In genomic region chr1:72006092-72006491, GRCh38 we compare ENCODE assay signal across 21 cellular contexts.
DNase-seq lines count a peak whose midpoint lies in the region; TF ChIP-seq lines count a peak whose summit lies in the region.
"Had no signal": no experiment of that assay in that cellular context is flagged by ENCODE, and none has a peak within 500 bp of the region (broad histone marks: within the 10 kb centered on the region; RNA-seq: fewer than 3 reads in every experiment).

No MANE protein-coding gene starts in this region.

- no peak for TF ChIP-seq POLR2A in esophagus squamous epithelium (IDR thresholded peaks at IDR 0.05)

- POLR2A ChIA-PET in A673 (lab: Charles Lee; ENCODE audit: low non-redundant PET) = no interaction called here

- CTCF ChIA-PET in A673 (lab: Charles Lee) = no interaction called here

- H3K9me3 ChIP-seq in A673 (ENCODE audit: low read depth, low read length, poor library complexity, severe bottlenecking) (no peaks in the 10 kb centered on the region), adipocyte (ENCODE audit: control insufficient read depth, low read length) (no peaks in the 10 kb centered on the region), esophagus squamous epithelium (no peaks in the 10 kb centered on the region)
- H3K9me3 ChIP-seq: BE2C had no signal

- H3K27me3 ChIP-seq in A673 (replicated peaks; ENCODE audit: insufficient read depth, low read depth, low read length, poor library complexity) (no peaks in the 10 kb centered on the region), adipocyte (replicated peaks; ENCODE audit: control insufficient read depth, insufficient read depth, low read length) (no peaks in the 10 kb centered on the region), esophagus squamous epithelium (no peaks in the 10 kb centered on the region)
- H3K27me3 ChIP-seq: BE2C had no signal

- TF ChIP-seq CTCF in A673 (conservative IDR thresholded peaks at IDR 0.05; ENCODE audit: low read depth, low read length) (no peak), esophagus squamous epithelium (IDR thresholded peaks at IDR 0.05) (no peak), GM20000 (IDR thresholded peaks at IDR 0.05; ENCODE audit: extremely low read depth, missing control alignments) (no peak)

- intact Hi-C loops in A673 (cut with micrococcal nuclease; ENCODE audit: unreplicated experiment) (no loop called here), esophagus squamous epithelium (cut with DNase I) (no loop called here)

- H3K9ac ChIP-seq in adipocyte (ENCODE audit: low read length) = no peak overlapping the region

- H3K4me3 ChIP-seq in A673 (ENCODE audit: low read depth, low read length, poor library complexity, severe bottlenecking) (no peak overlapping the region), adipocyte (ENCODE audit: low read length) (no peak overlapping the region), esophagus squamous epithelium (no peak overlapping the region)

- peaks cover 21% of the 10 kb centered on the region for H3K4me1 ChIP-seq in A673 (ENCODE audit: insufficient read depth, low read length, poor library complexity, severe bottlenecking)
- H3K4me1 ChIP-seq in adipocyte (ENCODE audit: control insufficient read depth, insufficient read depth, low read length) = peaks cover 10% of the 10 kb centered on the region
- no peaks in the 10 kb centered on the region for H3K4me1 ChIP-seq in esophagus squamous epithelium
- H3K4me1 ChIP-seq: BE2C had no signal

- DNase-seq in A673 (ENCODE audit: low spot score) = peak; percentile 16
- DNase-seq in HCEC 1CT = peak; percentile 23
- DNase-seq in adipocyte (ENCODE audit: low read depth) = peak; percentile 38
- peak; percentile 3 for DNase-seq in iris pigment epithelial cell (ENCODE audit: low read depth)
- DNase-seq in esophagus squamous epithelium (lab: John Stamatoyannopoulos, UW) = no peak
- no peak for DNase-seq in central memory CD4-positive, alpha-beta T cell
- no peak for DNase-seq in NCI-H2081 treated with DMSO at 0.1 percent for 48 hours (lab: John Stamatoyannopoulos, UW)
- DNase-seq in GM20000 (ENCODE audit: low spot score) = no peak
- DNase-seq: BE2C; CD4-positive, CD25-positive, alpha-beta regulatory T cell; COR-L47; DMS 273 treated with DMSO at 0.1 percent for 48 hours; KBM-7; NCI-H1417; NCI-H187; NCI-H226; NCI-H524; PC-3; RPMI8226; SHP77 treated with DMSO at 0.1 percent for 48 hours had no signal

- BruUV-seq in A673 (replicated peaks; lab: Mats Ljungman, UMichigan) = no TSS peak

- no peaks in the 10 kb centered on the region for H3K36me3 ChIP-seq in A673 (ENCODE audit: insufficient read depth, low read length, poor library complexity, severe bottlenecking)
- no peaks in the 10 kb centered on the region for H3K36me3 ChIP-seq in adipocyte (ENCODE audit: control insufficient read depth, insufficient read depth, low read length, severe bottlenecking)
- no peaks in the 10 kb centered on the region for H3K36me3 ChIP-seq in esophagus squamous epithelium
- H3K36me3 ChIP-seq: BE2C had no signal

- H3K27ac ChIP-seq in A673 (ENCODE audit: low read depth, low read length, poor library complexity, severe bottlenecking) = no peak overlapping the region
- no peak overlapping the region for H3K27ac ChIP-seq in esophagus squamous epithelium
- H3K27ac ChIP-seq: 22Rv1 had no signal

- WGBS in esophagus squamous epithelium, 2 donors = 43 to 46% methylated on average over 1 of the region's 1 CpG

Comparison
In these comparisons a context has a peak if more than half of its experiments do, and no peak if none do; other contexts are left out.
1. DNase-seq: peak in A673 (single experiment), HCEC 1CT (single experiment), adipocyte (single experiment) and iris pigment epithelial cell (single experiment); none in esophagus squamous epithelium (single experiment), central memory CD4-positive, alpha-beta T cell (single experiment), NCI-H2081 treated with DMSO at 0.1 percent for 48 hours (single experiment) and GM20000 (single experiment).